In the genomic region with DNA sequence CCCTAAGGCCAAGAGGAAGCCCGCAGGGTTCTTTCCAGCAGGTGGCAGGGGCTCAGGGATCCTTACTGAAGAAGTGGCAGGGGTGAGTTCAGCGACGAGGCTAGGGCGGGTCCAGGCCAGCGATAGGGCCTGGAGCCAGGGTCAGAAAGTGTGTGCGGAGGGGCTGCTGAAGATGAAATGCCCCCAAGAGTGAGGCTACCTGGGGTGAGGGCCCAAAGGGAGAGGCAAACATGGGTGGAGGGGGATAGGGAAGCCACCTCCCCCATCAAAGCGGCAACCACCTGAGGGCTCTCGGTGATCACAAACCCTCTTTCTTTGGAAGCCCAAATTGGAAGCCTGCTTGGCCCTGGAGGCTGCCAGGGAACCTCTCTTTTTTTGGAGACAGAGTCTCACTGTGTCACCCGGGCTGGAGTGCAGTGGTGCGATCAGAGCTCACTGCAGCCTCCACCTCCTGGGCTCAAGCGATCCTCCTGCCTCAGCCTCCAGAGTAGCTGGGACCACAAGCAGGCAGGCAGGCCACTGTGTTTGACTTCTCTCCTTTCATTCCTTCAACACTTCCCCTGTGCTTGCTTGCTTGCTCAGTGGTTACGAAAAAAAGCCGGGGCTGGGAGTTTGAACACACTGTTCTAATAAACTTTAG, we compare ENCODE assay signal across 8 cellular contexts. TPM values are rescaled to one million over a fixed set of nuclear protein-coding genes. Genes with fewer than 3 reads are reported as not detected.
DNase-seq lines count a peak whose midpoint lies in the region; ATAC-seq and TF ChIP-seq lines count a peak whose summit lies in the region.

No MANE protein-coding gene starts in this region.

- H4K5ac ChIP-seq in mesendoderm (ENCODE audit: low read length): no peak overlapping the region

- peaks cover 4% of the 10 kb centered on the region for H3K36me3 Mint-ChIP-seq in stimulated activated naive CD8-positive, alpha-beta T cell treated with anti-CD3 and anti-CD28 coated beads, Interleukin-15, Interleukin-2, amounts not matched to agents 100 ng/mL and 50 ng/mL, for 24 hours (ENCODE audit: low read depth)

- peak overlapping the region; percentile 77 for H3K56ac ChIP-seq in mesendoderm (ENCODE audit: low read length)

- H3K9me3 Mint-ChIP-seq in stimulated activated naive CD8-positive, alpha-beta T cell treated with anti-CD3 and anti-CD28 coated beads, Interleukin-15, Interleukin-2, amounts not matched to agents 100 ng/mL and 50 ng/mL, for 24 hours: no peaks in the 10 kb centered on the region

- peaks cover 14% of the 10 kb centered on the region for H3K4me1 Mint-ChIP-seq in stimulated activated naive CD8-positive, alpha-beta T cell treated with anti-CD3 and anti-CD28 coated beads, Interleukin-15, Interleukin-2, amounts not matched to agents 100 ng/mL and 50 ng/mL, for 24 hours (ENCODE audit: low read depth)

- H3K9ac ChIP-seq in mesendoderm (ENCODE audit: low read length): peak overlapping the region; percentile 48

- H3K79me1 ChIP-seq in mesendoderm (ENCODE audit: low read length): no peaks in the 10 kb centered on the region

- H2BK5ac ChIP-seq in mesendoderm (ENCODE audit: low read length): no peak overlapping the region

- H2BK120ac ChIP-seq in mesendoderm (ENCODE audit: low read depth, low read length): no peak overlapping the region

- no peak overlapping the region for H4K8ac ChIP-seq in mesendoderm (ENCODE audit: low read depth, low read length)

- in situ Hi-C loops in astrocyte of the cerebellum (cut with HindIII; ENCODE audit: low sequenced_read_pairs): no loop called here

- no peak for ATAC-seq in stimulated activated naive CD8-positive, alpha-beta T cell treated with anti-CD3 and anti-CD28 coated beads, Interleukin-15, Interleukin-2, amounts not matched to agents 100 U/mL and 50 U/mL, for 24 hours
- ATAC-seq in GM18861 (IDR thresholded peaks at IDR 0.05; ENCODE audit: unreplicated experiment): no peak

- no peak overlapping the region for H2BK15ac ChIP-seq in mesendoderm (replicated peaks; ENCODE audit: low read depth)

- H3K4ac ChIP-seq in mesendoderm (ENCODE audit: low read depth, low read length): no peak overlapping the region

- H3K4me2 ChIP-seq in mesendoderm (ENCODE audit: low read length): peak overlapping the region; percentile 87

- WGBS in mesendoderm (ENCODE audit: extremely low coverage, insufficient coverage, low lambda C conversion rate): no CpG with 5 or more reads among the region's 13 CpGs

- no peaks in the 10 kb centered on the region for H3K27me3 Mint-ChIP-seq in stimulated activated naive CD8-positive, alpha-beta T cell treated with anti-CD3 and anti-CD28 coated beads, Interleukin-15, Interleukin-2, amounts not matched to agents 100 ng/mL and 50 ng/mL, for 24 hours

- no peak overlapping the region for H2AK5ac ChIP-seq in mesendoderm (ENCODE audit: low read length)

- H3K79me2 ChIP-seq in mesendoderm (ENCODE audit: control insufficient read depth, insufficient read depth, low read length): no peaks in the 10 kb centered on the region

- no peak overlapping the region for H3K18ac ChIP-seq in mesendoderm (ENCODE audit: low read length)

- H3K4me3 ChIP-seq in astrocyte of the cerebellum (ENCODE audit: low read depth, low read length) (peak overlapping the region; percentile 55), mesendoderm (ENCODE audit: low read length) (no peak overlapping the region)

- H3K27ac Mint-ChIP-seq in stimulated activated naive CD8-positive, alpha-beta T cell treated with anti-CD3 and anti-CD28 coated beads, Interleukin-15, Interleukin-2, amounts not matched to agents 100 ng/mL and 50 ng/mL, for 24 hours: peak overlapping the region; percentile 86

- peaks cover 7% of the 10 kb centered on the region for H3K36me3 ChIP-seq in mesendoderm (ENCODE audit: control insufficient read depth, insufficient read depth, low read length)

- peak overlapping the region; percentile 88 for H3K4me3 Mint-ChIP-seq in stimulated activated naive CD8-positive, alpha-beta T cell treated with anti-CD3 and anti-CD28 coated beads, Interleukin-15, Interleukin-2, amounts not matched to agents 100 ng/mL and 50 ng/mL, for 24 hours

- H3K23ac ChIP-seq in mesendoderm (ENCODE audit: low read length): peak overlapping the region; percentile 85

- H3K4me1 ChIP-seq in mesendoderm (ENCODE audit: control insufficient read depth, low read depth, low read length): no peaks in the 10 kb centered on the region

- no peak for TF ChIP-seq CTCF in astrocyte of the cerebellum (IDR thresholded peaks at IDR 0.05; ENCODE audit: low read depth, low read length, missing control alignments)

- no peak for DNase-seq in stimulated activated naive CD8-positive, alpha-beta T cell treated with anti-CD3 and anti-CD28 coated beads, Interleukin-15, Interleukin-2, amounts not matched to agents 100 U/mL and 50 U/mL, for 24 hours
- DNase-seq in astrocyte of the cerebellum (ENCODE audit: low read depth) (no peak), mesendoderm (no peak), caudate nucleus (lab: John Stamatoyannopoulos, UW) (no peak), NCI-H1694 (lab: John Stamatoyannopoulos, UW) (no peak), NCI-H2227 (lab: John Stamatoyannopoulos, UW; ENCODE audit: unreplicated experiment) (no peak)

- H3K27ac ChIP-seq in mesendoderm (ENCODE audit: low read depth, low read length) (no peak overlapping the region), caudate nucleus (ENCODE audit: low read depth, low read length) (no peak overlapping the region)

- H3K27me3 ChIP-seq in mesendoderm (ENCODE audit: insufficient read depth, low read length, poor library complexity): no peaks in the 10 kb centered on the region

RNA-seq across cellular contexts. Expression of gene ATP8B3, which starts 1.2 kb away (rescaled TPM):
- polyA plus RNA-seq in mesendoderm (2013, experiment 1 of 2): 0.20 TPM
- polyA plus RNA-seq in mesendoderm (2013, experiment 2 of 2): 0.20 TPM

RNA-seq across cellular contexts. Expression of gene REXO1, which starts 35.0 kb away (rescaled TPM):
- polyA plus RNA-seq in mesendoderm (2013, experiment 1 of 2): 28.3 TPM
- 27.2 TPM for polyA plus RNA-seq in mesendoderm (2013, experiment 2 of 2)

RNA-seq across cellular contexts. Expression of gene KLF16, which starts 50.1 kb away (rescaled TPM):
- polyA plus RNA-seq in mesendoderm (2013, experiment 1 of 2): 32.7 TPM
- 33.5 TPM for polyA plus RNA-seq in mesendoderm (2013, experiment 2 of 2)
